Comparison of ENCODE assay signal across 27 cellular contexts in genomic region chr19:17006579-17006978, GRCh38.
"Had no signal": no experiment of that assay in that cellular context is flagged by ENCODE, and none has a peak within 500 bp of the region (broad histone marks: within the 10 kb centered on the region; RNA-seq: fewer than 3 reads in every experiment).

No MANE protein-coding gene starts in this region.

- H3K27ac ChIP-seq: left lung, lower lobe of right lung, pancreas, prostate gland, sigmoid colon, spleen, tibial nerve, vagina had no signal

- ATAC-seq: left colon; left lung; lower lobe of right lung; natural killer cell; pancreas; right cardiac atrium; stimulated activated memory B cell treated with anti-CD40 and anti-IgM and Interleukin-4, amounts not matched to agents 10 μg/mL and 1 μg/mL and 100 μg/mL, for 72 hours; stimulated activated naive CD8-positive, alpha-beta T cell treated with anti-CD3 and anti-CD28 coated beads, Interleukin-15, amount 100 ng/mL, for 72 hours had no signal

- H3K4me1 ChIP-seq: left lung, lower lobe of right lung, pancreas, prostate gland, sigmoid colon, tibial nerve, vagina had no signal

- H3K27ac Mint-ChIP-seq: natural killer cell; nephron progenitor cell; stimulated activated memory B cell treated with anti-CD40 and anti-IgM and Interleukin-4, amounts not matched to agents 10 μg/mL and 1 μg/mL and 100 μg/mL, for 72 hours; stimulated activated naive CD8-positive, alpha-beta T cell treated with anti-CD3 and anti-CD28 coated beads, Interleukin-15, amount 100 ng/mL, for 72 hours; type B pancreatic cell had no signal

- H3K36me3 Mint-ChIP-seq: immature natural killer cell; natural killer cell; stimulated activated memory B cell treated with anti-CD40 and anti-IgM and Interleukin-4, amounts not matched to agents 10 μg/mL and 1 μg/mL and 100 μg/mL, for 72 hours had no signal

- FAIRE-seq: islet of Langerhans, kidney, pancreas, small intestine had no signal

- H3K4me3 Mint-ChIP-seq: immature natural killer cell; natural killer cell; nephron progenitor cell; stimulated activated memory B cell treated with anti-CD40 and anti-IgM and Interleukin-4, amounts not matched to agents 10 μg/mL and 1 μg/mL and 100 μg/mL, for 72 hours; stimulated activated naive CD8-positive, alpha-beta T cell treated with anti-CD3 and anti-CD28 coated beads, Interleukin-15, amount 100 ng/mL, for 72 hours; type B pancreatic cell had no signal

- H3K27me3 ChIP-seq: left lung, pancreas, sigmoid colon, tibial nerve, vagina had no signal

- DNase-seq: hypothalamus; immature natural killer cell; kidney; left colon; lower lobe of right lung; mammary epithelial cell; mesenchymal stem cell; natural killer cell; nephron progenitor cell; nucleus accumbens; retina; right cardiac atrium; sigmoid colon; small intestine; spleen; stimulated activated CD4-positive, alpha-beta T cell treated with anti-CD3 and anti-CD28 coated beads, Interleukin-4, amount 100 ng/mL, for 24 hours; stimulated activated naive CD4-positive, alpha-beta T cell treated with Interleukin-2 at 50 U/mL for 16 hours; stimulated activated naive CD8-positive, alpha-beta T cell treated with anti-CD3 and anti-CD28 coated beads, Interleukin-15, amount 100 ng/mL, for 72 hours; substantia nigra had no signal

- H3K4me3 ChIP-seq: left lung, lower lobe of right lung, pancreas, prostate gland, sigmoid colon, spleen, tibial nerve, vagina had no signal

- H3K9me3 ChIP-seq: left lung, lower lobe of right lung, pancreas, prostate gland, sigmoid colon, vagina had no signal

- H3K27me3 Mint-ChIP-seq: stimulated activated naive CD8-positive, alpha-beta T cell treated with anti-CD3 and anti-CD28 coated beads, Interleukin-15, amount 100 ng/mL, for 72 hours; type B pancreatic cell had no signal

- H3K36me3 ChIP-seq: left lung, lower lobe of right lung, pancreas, prostate gland, sigmoid colon, spleen, tibial nerve, vagina had no signal

- H3K9me3 Mint-ChIP-seq: immature natural killer cell; natural killer cell; nephron progenitor cell; stimulated activated memory B cell treated with anti-CD40 and anti-IgM and Interleukin-4, amounts not matched to agents 10 μg/mL and 1 μg/mL and 100 μg/mL, for 72 hours; stimulated activated naive CD8-positive, alpha-beta T cell treated with anti-CD3 and anti-CD28 coated beads, Interleukin-15, amount 100 ng/mL, for 72 hours; type B pancreatic cell had no signal
